ENCODE assay signal across 17 cellular contexts in genomic region chr4:113618205-113618604, GRCh38.
DNase-seq lines count a peak whose midpoint lies in the region; FAIRE-seq and TF ChIP-seq lines count a peak whose summit lies in the region.
"Had no signal": no experiment of that assay in that cellular context is flagged by ENCODE, and none has a peak within 500 bp of the region (broad histone marks: within the 10 kb centered on the region; RNA-seq: fewer than 3 reads in every experiment).

No MANE protein-coding gene starts in this region.

- H3K4me1 ChIP-seq in OCI-LY7 (ENCODE audit: insufficient read depth, low read length, poor library complexity, severe bottlenecking) (peaks cover 82% of the 10 kb centered on the region), ovary (ENCODE audit: insufficient read depth) (peaks cover 1% of the 10 kb centered on the region)
- H3K4me1 ChIP-seq: neural progenitor cell had no signal

- no peaks in the 10 kb centered on the region for H4K20me1 ChIP-seq in OCI-LY7 (ENCODE audit: insufficient read depth, low read length)

- intact Hi-C loops in OCI-LY7 (cut with micrococcal nuclease; ENCODE audit: unreplicated experiment) = no loop called here
- intact Hi-C loops in ovary (cut with DNase I) = no loop called here
- intact Hi-C loops in activated naive CD4-positive, alpha-beta T cell treated with anti-CD3 and anti-CD28 coated beads for 36 hours (cut with micrococcal nuclease) = no loop called here

- H3K79me2 ChIP-seq in OCI-LY7 (ENCODE audit: insufficient read depth, low read depth, low read length) = peaks cover 77% of the 10 kb centered on the region; the same call in 1 of the 2 replicates

- peaks cover 37% of the 10 kb centered on the region for H3K36me3 ChIP-seq in OCI-LY7 (ENCODE audit: insufficient read depth, low read length)
- H3K36me3 ChIP-seq in ovary = no peaks in the 10 kb centered on the region
- H3K36me3 ChIP-seq: gastroesophageal sphincter, neural progenitor cell, right atrium auricular region had no signal

- H3K4me1 Mint-ChIP-seq in activated naive CD4-positive, alpha-beta T cell treated with anti-CD3 and anti-CD28 coated beads for 36 hours (ENCODE audit: low read depth) = peaks cover 22% of the 10 kb centered on the region

- 7 to 23% (median 7%) methylated on average over 2 of the region's 2 CpGs for WGBS in ovary, 3 donors

- POLR2A ChIA-PET in OCI-LY7 (lab: Charles Lee) = interaction anchor here (0.6 to 4.6 kb wide), 6 partner anchors 8 to 141 kb away, joined by 3 to 29 read pairs (median 4); no protein-coding TSS in a partner anchor

- no peaks in the 10 kb centered on the region for H3K9me3 Mint-ChIP-seq in activated naive CD4-positive, alpha-beta T cell treated with anti-CD3 and anti-CD28 coated beads for 36 hours
- H3K9me3 Mint-ChIP-seq: activated T-helper 2 cell treated with anti-CD3 and anti-CD28 coated beads, Interferon-gamma antibody, Interleukin-2, Interleukin-4, amounts not matched to agents 10 μg/mL and 5 μg/mL and 100 μg/mL, durations not matched to agents 14 hours and 24 hours and 36 hours; neural progenitor cell; WTC11 had no signal

- BruUV-seq in OCI-LY7 (replicated peaks; lab: Mats Ljungman, UMichigan) = no TSS peak

- H3K27ac ChIP-seq in 22Rv1 = peak overlapping the region; percentile 65
- peak overlapping the region; percentile 44 for H3K27ac ChIP-seq in OCI-LY7 (ENCODE audit: low read depth, low read length, poor library complexity, severe bottlenecking)
- H3K27ac ChIP-seq in ovary = no peak overlapping the region
- H3K27ac ChIP-seq: gastroesophageal sphincter, neural progenitor cell, testis had no signal

- TF ChIP-seq POLR2A in ovary (IDR thresholded peaks at IDR 0.05) = no peak

- H3K4me3 Mint-ChIP-seq in activated naive CD4-positive, alpha-beta T cell treated with anti-CD3 and anti-CD28 coated beads for 36 hours = no peak overlapping the region
- H3K4me3 Mint-ChIP-seq: neural progenitor cell, WTC11 had no signal

- TF ChIP-seq CTCF in 22Rv1 (IDR thresholded peaks at IDR 0.05) (no peak), OCI-LY7 (conservative IDR thresholded peaks at IDR 0.05; ENCODE audit: low read length) (no peak), ovary (IDR thresholded peaks at IDR 0.05) (no peak)

- no peaks in the 10 kb centered on the region; the same call in 1 of the 2 replicates for H3K9me3 ChIP-seq in OCI-LY7 (ENCODE audit: low read length)
- H3K9me3 ChIP-seq in ovary = no peaks in the 10 kb centered on the region
- H3K9me3 ChIP-seq: gastroesophageal sphincter, right atrium auricular region, testis had no signal

- no peak for TF ChIP-seq EP300 in ovary (IDR thresholded peaks at IDR 0.05)

- peaks cover 8% of the 10 kb centered on the region for H3K36me3 Mint-ChIP-seq in activated naive CD4-positive, alpha-beta T cell treated with anti-CD3 and anti-CD28 coated beads for 36 hours (ENCODE audit: low read depth)
- H3K36me3 Mint-ChIP-seq: neural progenitor cell, WTC11 had no signal

- DNase-seq in GM03348 (ENCODE audit: low spot score) (peak; percentile 33), OCI-LY7 (ENCODE audit: low spot score) (peak; percentile 55), ovary (no peak), NCI-H774 (lab: John Stamatoyannopoulos, UW) (no peak)
- DNase-seq in stimulated activated CD4-positive, alpha-beta T cell treated with anti-CD3 and anti-CD28 coated beads, Interleukin-12 subunit alpha, Interleukin-12 subunit beta, amount 100 ng/mL, for 4 hours = no peak
- DNase-seq in activated naive CD4-positive, alpha-beta T cell treated with anti-CD3 and anti-CD28 coated beads for 36 hours = no peak
- DNase-seq: cerebellar nuclear complex; MV-4-11; stimulated activated CD4-positive, alpha-beta T cell treated with anti-CD3 and anti-CD28 coated beads, Interleukin-2, amount 100 ng/mL, for 24 hours; testis had no signal

- no peaks in the 10 kb centered on the region for H3K9me2 ChIP-seq in OCI-LY7 (ENCODE audit: insufficient read depth, low read length)

- peak overlapping the region; percentile 53 for H3K4me2 ChIP-seq in OCI-LY7 (ENCODE audit: low read length)
- H3K4me2 ChIP-seq: neural progenitor cell had no signal

- H3K27me3 ChIP-seq in ovary = no peaks in the 10 kb centered on the region
- H3K27me3 ChIP-seq: gastroesophageal sphincter, neural progenitor cell, right atrium auricular region, testis had no signal

- CTCF ChIA-PET in OCI-LY7 (lab: Charles Lee; ENCODE audit: unreplicated experiment) = no interaction called here
- CTCF ChIA-PET in activated naive CD4-positive, alpha-beta T cell treated with anti-CD3 and anti-CD28 coated beads for 36 hours (lab: Charles Lee) = no interaction called here

- no peak overlapping the region for H3K27ac Mint-ChIP-seq in activated naive CD4-positive, alpha-beta T cell treated with anti-CD3 and anti-CD28 coated beads for 36 hours
- H3K27ac Mint-ChIP-seq: activated T-helper 2 cell treated with anti-CD3 and anti-CD28 coated beads, Interferon-gamma antibody, Interleukin-2, Interleukin-4, amounts not matched to agents 10 μg/mL and 5 μg/mL and 100 μg/mL, durations not matched to agents 14 hours and 24 hours and 36 hours; neural progenitor cell; WTC11 had no signal

- H3K4me3 ChIP-seq in OCI-LY7 (ENCODE audit: low read depth, low read length, poor library complexity, severe bottlenecking) = no peak overlapping the region
- H3K4me3 ChIP-seq in ovary = no peak overlapping the region
- H3K4me3 ChIP-seq: gastroesophageal sphincter, neural progenitor cell, right atrium auricular region, testis had no signal

- FAIRE-seq in islet of Langerhans (lab: Jason Lieb, UNC) = peak; percentile 75

- no peaks in the 10 kb centered on the region for H3K27me3 Mint-ChIP-seq in activated naive CD4-positive, alpha-beta T cell treated with anti-CD3 and anti-CD28 coated beads for 36 hours (ENCODE audit: low read depth)

- no peak overlapping the region for H2AFZ ChIP-seq in OCI-LY7 (ENCODE audit: low read length)
- H2AFZ ChIP-seq: neural progenitor cell had no signal

Comparison
In these comparisons a context has a peak if more than half of its experiments do, and no peak if none do; other contexts are left out.
1. H3K27ac ChIP-seq: peak in 22Rv1 (single experiment) and OCI-LY7 (single experiment); none in ovary (0 of 2).
2. DNase-seq: peak in GM03348 (single experiment) and OCI-LY7 (single experiment); none in ovary (0 of 5), stimulated activated CD4-positive, alpha-beta T cell treated with anti-CD3 and anti-CD28 coated beads, Interleukin-12 subunit alpha, Interleukin-12 subunit beta, amount 100 ng/mL, for 4 hours (single experiment), activated naive CD4-positive, alpha-beta T cell treated with anti-CD3 and anti-CD28 coated beads for 36 hours (single experiment) and NCI-H774 (single experiment).